In genomic region chr3:156675744-156676466, GRCh38 we compare ENCODE assay signal across 8 cellular contexts. TPM values are rescaled to one million over a fixed set of nuclear protein-coding genes. Genes with fewer than 3 reads are reported as not detected.
DNase-seq lines count a peak whose midpoint lies in the region; ATAC-seq and TF ChIP-seq lines count a peak whose summit lies in the region.

No MANE protein-coding gene starts in this region.

- DNase-seq in NCI-H2196 (lab: John Stamatoyannopoulos, UW; ENCODE audit: unreplicated experiment) (peak; percentile 69), NCI-H2196 treated with DMSO at 0.1 percent for 48 hours (lab: John Stamatoyannopoulos, UW; ENCODE audit: unreplicated experiment) (no peak), NCI-H146 treated with DMSO at 0.1 percent for 48 hours (lab: John Stamatoyannopoulos, UW; ENCODE audit: unreplicated experiment) (peak; percentile 88), WTC11 (ENCODE audit: low spot score) (no peak), suprapubic skin (ENCODE audit: low spot score in 2 of 2) (peak; percentile 73 to 82)

- 0 to 1% methylated on average over 6 to 14 of the region's 25 CpGs for WGBS in mesodermal cell (ENCODE audit: insufficient coverage in 2 of 2), 2 experiments
- 2% methylated on average over 25 of the region's 25 CpGs for WGBS in suprapubic skin

- ATAC-seq in WTC11 (no peak), GM19328 (IDR thresholded peaks at IDR 0.05; ENCODE audit: unreplicated experiment) (no peak)

- H3K27ac ChIP-seq in duodenal mucosa (ENCODE audit: low read depth, low read length), result peak overlapping the region; percentile 97
- H3K27ac ChIP-seq in mesodermal cell (ENCODE audit: low read depth, low read length, severe bottlenecking), result peak overlapping the region; percentile 91
- H3K27ac ChIP-seq in suprapubic skin, result peak overlapping the region; percentile 98

- peaks cover 20% of the 10 kb centered on the region for H3K36me3 Mint-ChIP-seq in WTC11

- H3K4me1 ChIP-seq in duodenal mucosa (ENCODE audit: control insufficient read depth in 1 of 2, insufficient read depth in 2 of 2, low read length in 2 of 2), result peaks cover 41% of the 10 kb centered on the region in 2 donors
- H3K4me1 ChIP-seq in mesodermal cell (ENCODE audit: control insufficient read depth, insufficient read depth, low read length, poor library complexity, severe bottlenecking), result peaks cover 6% of the 10 kb centered on the region
- peaks cover 53% of the 10 kb centered on the region for H3K4me1 ChIP-seq in suprapubic skin

- CTCF ChIA-PET in WTC11 (lab: Charles Lee), result interaction anchor here (1.0 to 2.7 kb wide), 14 partner anchors 10 to 455 kb away, joined by 3 to 15 read pairs (median 6); partner anchors contain the start of gene SSR3

- peaks cover 28% of the 10 kb centered on the region for H3K4me1 Mint-ChIP-seq in WTC11

- H3K27me3 Mint-ChIP-seq in WTC11 (ENCODE audit: low read depth), result peaks cover 7% of the 10 kb centered on the region; the same call in 1 of the 2 replicates

- H3K36me3 ChIP-seq in duodenal mucosa (ENCODE audit: control insufficient read depth in 1 of 2, insufficient read depth in 2 of 2, low read length in 2 of 2) (peaks cover 8 to 21% of the 10 kb centered on the region in 2 donors), mesodermal cell (ENCODE audit: control insufficient read depth, insufficient read depth, low read length) (peaks cover 29% of the 10 kb centered on the region), suprapubic skin (peaks cover 22% of the 10 kb centered on the region)

- TF ChIP-seq POLR2A in suprapubic skin (IDR thresholded peaks at IDR 0.05), result no peak

- H3K9me3 ChIP-seq in duodenal mucosa (ENCODE audit: control insufficient read depth in 1 of 2, low read length in 2 of 2) (no peaks in the 10 kb centered on the region), mesodermal cell (ENCODE audit: control insufficient read depth, low read length) (no peaks in the 10 kb centered on the region), suprapubic skin (no peaks in the 10 kb centered on the region)

- peak overlapping the region; percentile 85 to 90 for H3K9ac ChIP-seq in duodenal mucosa (ENCODE audit: low read depth in 1 of 2, low read length in 2 of 2)

- POLR2A ChIA-PET in WTC11 (lab: Charles Lee), result interaction anchor here (0.9 to 1.4 kb wide), 2 partner anchors 121 to 413 kb away, joined by 3 to 4 read pairs; partner anchors contain the start of gene SSR3

- no peak overlapping the region for H3K27ac Mint-ChIP-seq in WTC11

- H3K4me3 Mint-ChIP-seq in WTC11, result peak overlapping the region; percentile 91

- H3K4me3 ChIP-seq in duodenal mucosa (ENCODE audit: low read depth in 1 of 2, low read length in 2 of 2) (peak overlapping the region; percentile 84 to 86), mesodermal cell (ENCODE audit: extremely low read depth, insufficient read depth, low read length, poor library complexity, severe bottlenecking) (peak overlapping the region; percentile 95), suprapubic skin (peak overlapping the region; percentile 80)

- no peak for TF ChIP-seq EP300 in suprapubic skin (IDR thresholded peaks at IDR 0.05)

- H3K27me3 ChIP-seq in duodenal mucosa (ENCODE audit: control insufficient read depth in 1 of 2, insufficient read depth in 2 of 2, low read length in 2 of 2), result no peaks in the 10 kb centered on the region
- no peaks in the 10 kb centered on the region for H3K27me3 ChIP-seq in suprapubic skin

- TF ChIP-seq CTCF in WTC11 (IDR thresholded peaks at IDR 0.05) (no peak), suprapubic skin (IDR thresholded peaks at IDR 0.05) (no peak)

- no peaks in the 10 kb centered on the region for H3K9me3 Mint-ChIP-seq in WTC11

TF ChIP-seq in WTC11, 78 proteins besides CTCF, POLR2A, EP300 and RAD21:
- TF ChIP-seq ESRRA (CRISPR knock-in tag; IDR thresholded peaks at IDR 0.05; ENCODE audit: borderline replicate concordance) (no peak), CREM (CRISPR knock-in tag; IDR thresholded peaks at IDR 0.05) (no peak), E2F4 (CRISPR knock-in tag; IDR thresholded peaks at IDR 0.05; ENCODE audit: borderline replicate concordance, low read depth) (no peak)
- TF ChIP-seq, protein P1, sequence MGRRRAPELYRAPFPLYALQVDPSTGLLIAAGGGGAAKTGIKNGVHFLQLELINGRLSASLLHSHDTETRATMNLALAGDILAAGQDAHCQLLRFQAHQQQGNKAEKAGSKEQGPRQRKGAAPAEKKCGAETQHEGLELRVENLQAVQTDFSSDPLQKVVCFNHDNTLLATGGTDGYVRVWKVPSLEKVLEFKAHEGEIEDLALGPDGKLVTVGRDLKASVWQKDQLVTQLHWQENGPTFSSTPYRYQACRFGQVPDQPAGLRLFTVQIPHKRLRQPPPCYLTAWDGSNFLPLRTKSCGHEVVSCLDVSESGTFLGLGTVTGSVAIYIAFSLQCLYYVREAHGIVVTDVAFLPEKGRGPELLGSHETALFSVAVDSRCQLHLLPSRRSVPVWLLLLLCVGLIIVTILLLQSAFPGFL (CRISPR knock-in tag; IDR thresholded peaks at IDR 0.05; ENCODE audit: borderline replicate concordance), result no peak
- TF ChIP-seq, protein P2, sequence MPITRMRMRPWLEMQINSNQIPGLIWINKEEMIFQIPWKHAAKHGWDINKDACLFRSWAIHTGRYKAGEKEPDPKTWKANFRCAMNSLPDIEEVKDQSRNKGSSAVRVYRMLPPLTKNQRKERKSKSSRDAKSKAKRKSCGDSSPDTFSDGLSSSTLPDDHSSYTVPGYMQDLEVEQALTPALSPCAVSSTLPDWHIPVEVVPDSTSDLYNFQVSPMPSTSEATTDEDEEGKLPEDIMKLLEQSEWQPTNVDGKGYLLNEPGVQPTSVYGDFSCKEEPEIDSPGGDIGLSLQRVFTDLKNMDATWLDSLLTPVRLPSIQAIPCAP (CRISPR knock-in tag; IDR thresholded peaks at IDR 0.05), result no peak
- TF ChIP-seq, protein P3, sequence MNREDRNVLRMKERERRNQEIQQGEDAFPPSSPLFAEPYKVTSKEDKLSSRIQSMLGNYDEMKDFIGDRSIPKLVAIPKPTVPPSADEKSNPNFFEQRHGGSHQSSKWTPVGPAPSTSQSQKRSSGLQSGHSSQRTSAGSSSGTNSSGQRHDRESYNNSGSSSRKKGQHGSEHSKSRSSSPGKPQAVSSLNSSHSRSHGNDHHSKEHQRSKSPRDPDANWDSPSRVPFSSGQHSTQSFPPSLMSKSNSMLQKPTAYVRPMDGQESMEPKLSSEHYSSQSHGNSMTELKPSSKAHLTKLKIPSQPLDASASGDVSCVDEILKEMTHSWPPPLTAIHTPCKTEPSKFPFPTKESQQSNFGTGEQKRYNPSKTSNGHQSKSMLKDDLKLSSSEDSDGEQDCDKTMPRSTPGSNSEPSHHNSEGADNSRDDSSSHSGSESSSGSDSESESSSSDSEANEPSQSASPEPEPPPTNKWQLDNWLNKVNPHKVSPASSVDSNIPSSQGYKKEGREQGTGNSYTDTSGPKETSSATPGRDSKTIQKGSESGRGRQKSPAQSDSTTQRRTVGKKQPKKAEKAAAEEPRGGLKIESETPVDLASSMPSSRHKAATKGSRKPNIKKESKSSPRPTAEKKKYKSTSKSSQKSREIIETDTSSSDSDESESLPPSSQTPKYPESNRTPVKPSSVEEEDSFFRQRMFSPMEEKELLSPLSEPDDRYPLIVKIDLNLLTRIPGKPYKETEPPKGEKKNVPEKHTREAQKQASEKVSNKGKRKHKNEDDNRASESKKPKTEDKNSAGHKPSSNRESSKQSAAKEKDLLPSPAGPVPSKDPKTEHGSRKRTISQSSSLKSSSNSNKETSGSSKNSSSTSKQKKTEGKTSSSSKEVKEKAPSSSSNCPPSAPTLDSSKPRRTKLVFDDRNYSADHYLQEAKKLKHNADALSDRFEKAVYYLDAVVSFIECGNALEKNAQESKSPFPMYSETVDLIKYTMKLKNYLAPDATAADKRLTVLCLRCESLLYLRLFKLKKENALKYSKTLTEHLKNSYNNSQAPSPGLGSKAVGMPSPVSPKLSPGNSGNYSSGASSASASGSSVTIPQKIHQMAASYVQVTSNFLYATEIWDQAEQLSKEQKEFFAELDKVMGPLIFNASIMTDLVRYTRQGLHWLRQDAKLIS (CRISPR knock-in tag; IDR thresholded peaks at IDR 0.05; ENCODE audit: borderline replicate concordance), result no peak

RNA-seq across cellular contexts. Expression of gene TIPARP, which starts 1.5 kb away (rescaled TPM):
- total RNA-seq in WTC11 (2021) (5.0 to 5.6 TPM (median 5.1 TPM) in 3 replicates), suprapubic skin (100 to 1,000 TPM in 3 of 4 donors, 10 to 100 TPM in 1; 85.5 to 152 (median 140) TPM)
- polyA plus RNA-seq in mesodermal cell (2013, experiment 1 of 2), result 19.5 TPM
- 16.9 TPM for polyA plus RNA-seq in mesodermal cell (2013, experiment 2 of 2)

Comparison
In these comparisons a context has a peak if more than half of its experiments do, and no peak if none do; other contexts are left out.
1. DNase-seq: peak in NCI-H2196 (single experiment), NCI-H146 treated with DMSO at 0.1 percent for 48 hours (single experiment) and suprapubic skin (2 of 2); none in NCI-H2196 treated with DMSO at 0.1 percent for 48 hours (single experiment) and WTC11 (single experiment).
2. RNA of gene TIPARP, which starts 1.5 kb away (total RNA-seq): 85.5 to 152 TPM in suprapubic skin; 5.0 to 5.6 TPM in WTC11; every median in the first group is over 10 times any median in the second.
3. Peak in every context shown above with its lines, with median percentiles within 50 percentile points of each other: H3K27ac ChIP-seq and H3K4me3 ChIP-seq.